ENCODE assay signal across 20 cellular contexts in the genomic region with DNA sequence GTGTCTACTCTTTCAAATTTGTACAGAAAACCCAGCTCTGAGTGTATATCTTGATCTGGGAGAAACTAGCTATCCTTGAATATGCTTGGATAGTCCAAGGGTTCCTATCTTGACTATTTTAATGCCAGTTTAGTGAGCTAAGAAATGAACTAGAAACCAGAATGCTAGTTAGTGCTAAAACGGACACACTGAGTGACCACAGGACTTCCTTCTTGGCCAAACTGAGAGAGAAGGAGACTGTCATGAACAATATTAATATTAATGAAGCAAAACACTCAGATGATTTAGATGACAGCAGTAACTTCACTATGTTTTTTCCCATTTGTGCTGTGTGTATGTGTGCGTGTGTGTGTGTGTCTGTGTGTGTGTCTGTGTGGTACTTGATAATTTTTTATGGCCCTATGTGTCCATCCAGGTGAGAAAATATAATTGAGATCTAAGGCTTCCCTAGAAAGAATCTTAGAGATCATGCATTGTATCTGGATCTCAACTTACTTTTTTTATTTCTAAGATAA. TPM values are rescaled to one million over a fixed set of nuclear protein-coding genes. Genes with fewer than 3 reads are reported as not detected.
DNase-seq lines count a peak whose midpoint lies in the region; ATAC-seq and TF ChIP-seq lines count a peak whose summit lies in the region.
"Had no signal": no experiment of that assay in that cellular context is flagged by ENCODE, and none has a peak within 500 bp of the region (broad histone marks: within the 10 kb centered on the region; RNA-seq: fewer than 3 reads in every experiment).

No MANE protein-coding gene starts in this region.

- H3K36me3 ChIP-seq in hepatocyte (replicated peaks; ENCODE audit: insufficient read depth, low read depth), result no peaks in the 10 kb centered on the region

- peak overlapping the region; percentile 11 for H3K27ac ChIP-seq in hepatocyte
- H3K27ac ChIP-seq: right lobe of liver had no signal

- peaks cover 13% of the 10 kb centered on the region for H3K4me1 ChIP-seq in hepatocyte (ENCODE audit: insufficient read depth)

- H3K9me3 Mint-ChIP-seq in activated naive CD8-positive, alpha-beta T cell treated with anti-CD3 and anti-CD28 coated beads, Interleukin-2, amount 10 ng/mL, durations not matched to agents 7 days and 5 days, result no peaks in the 10 kb centered on the region
- no peaks in the 10 kb centered on the region for H3K9me3 Mint-ChIP-seq in activated naive CD8-positive, alpha-beta T cell treated with anti-CD3 and anti-CD28 coated beads, Interleukin-2, amount 50 U/mL, for 24 hours
- H3K9me3 Mint-ChIP-seq: CD14-positive monocyte, natural killer cell had no signal

- H3K9me2 ChIP-seq in hepatocyte (replicated peaks; ENCODE audit: insufficient read depth), result no peaks in the 10 kb centered on the region

- ATAC-seq in activated naive CD8-positive, alpha-beta T cell treated with anti-CD3 and anti-CD28 coated beads, Interleukin-2, amount 10 ng/mL, durations not matched to agents 7 days and 5 days (ENCODE audit: low read depth), result no peak
- ATAC-seq in activated naive CD8-positive, alpha-beta T cell treated with anti-CD3 and anti-CD28 coated beads, Interleukin-2, amount 50 U/mL, for 24 hours, result no peak
- peak; percentile 25 for ATAC-seq in HG03175 (IDR thresholded peaks at IDR 0.05; ENCODE audit: unreplicated experiment)
- ATAC-seq in GM21717 (IDR thresholded peaks at IDR 0.05; ENCODE audit: unreplicated experiment), result no peak
- ATAC-seq: activated CD4-positive, CD25-positive, alpha-beta regulatory T cell treated with anti-CD3 and anti-CD28 coated beads, Interleukin-2, amount 50 U/mL, for 24 hours; esophagus mucosa; HepG2; natural killer cell; right lobe of liver; SK-N-SH treated with all-trans-retinoic acid at 6 μM for 48 hours had no signal

- no peak overlapping the region for H2AFZ ChIP-seq in hepatocyte

- H3K4me2 ChIP-seq in hepatocyte, result no peak overlapping the region

- no peak for DNase-seq in activated naive CD8-positive, alpha-beta T cell treated with anti-CD3 and anti-CD28 coated beads, Interleukin-2, amount 10 ng/mL, durations not matched to agents 7 days and 5 days
- no peak for DNase-seq in activated naive CD8-positive, alpha-beta T cell treated with anti-CD3 and anti-CD28 coated beads, Interleukin-2, amount 50 U/mL, for 24 hours
- DNase-seq in hepatocyte (ENCODE audit: low spot score) (no peak), NCI-H524 (lab: John Stamatoyannopoulos, UW) (no peak), germinal center (ENCODE audit: low spot score) (no peak)
- DNase-seq: activated CD8-positive, alpha-beta memory T cell treated with anti-CD3 and anti-CD28 coated beads, Interleukin-2, amount 50 U/mL, for 4 hours; activated gamma-delta T cell treated with Interleukin-2 at 50 U/mL for 16 hours; effector CD8-positive, alpha-beta T cell; natural killer cell; NCI-H1417 treated with DMSO at 0.1 percent for 48 hours; NCI-H510A treated with DMSO at 0.1 percent for 48 hours; right lobe of liver; stimulated activated CD4-positive, alpha-beta T cell treated with anti-CD3 and anti-CD28 coated beads, Interleukin-15, amount 100 ng/mL, for 24 hours had no signal

- peaks cover 27% of the 10 kb centered on the region for H3K4me1 Mint-ChIP-seq in activated naive CD8-positive, alpha-beta T cell treated with anti-CD3 and anti-CD28 coated beads, Interleukin-2, amount 10 ng/mL, durations not matched to agents 7 days and 5 days
- H3K4me1 Mint-ChIP-seq in activated naive CD8-positive, alpha-beta T cell treated with anti-CD3 and anti-CD28 coated beads, Interleukin-2, amount 50 U/mL, for 24 hours, result peaks cover 33% of the 10 kb centered on the region

- no peak overlapping the region for H3K4me3 Mint-ChIP-seq in activated naive CD8-positive, alpha-beta T cell treated with anti-CD3 and anti-CD28 coated beads, Interleukin-2, amount 10 ng/mL, durations not matched to agents 7 days and 5 days
- H3K4me3 Mint-ChIP-seq in activated naive CD8-positive, alpha-beta T cell treated with anti-CD3 and anti-CD28 coated beads, Interleukin-2, amount 50 U/mL, for 24 hours, result no peak overlapping the region
- H3K4me3 Mint-ChIP-seq: CD14-positive monocyte, natural killer cell had no signal

- POLR2A ChIA-PET in activated naive CD8-positive, alpha-beta T cell treated with anti-CD3 and anti-CD28 coated beads, Interleukin-2, amount 10 ng/mL, durations not matched to agents 7 days and 5 days (lab: Charles Lee), result interaction anchor here (0.6 kb wide), 1 partner anchor 53 kb away, joined by 3 read pairs; no protein-coding TSS in a partner anchor

- H3K27me3 Mint-ChIP-seq in activated naive CD8-positive, alpha-beta T cell treated with anti-CD3 and anti-CD28 coated beads, Interleukin-2, amount 10 ng/mL, durations not matched to agents 7 days and 5 days, result no peaks in the 10 kb centered on the region
- no peaks in the 10 kb centered on the region for H3K27me3 Mint-ChIP-seq in activated naive CD8-positive, alpha-beta T cell treated with anti-CD3 and anti-CD28 coated beads, Interleukin-2, amount 50 U/mL, for 24 hours

- TF ChIP-seq CTCF in hepatocyte (IDR thresholded peaks at IDR 0.05; ENCODE audit: poor library complexity), result no peak

- no peak overlapping the region for H3K4me3 ChIP-seq in hepatocyte
- H3K4me3 ChIP-seq: right lobe of liver had no signal

- H3K36me3 Mint-ChIP-seq in activated naive CD8-positive, alpha-beta T cell treated with anti-CD3 and anti-CD28 coated beads, Interleukin-2, amount 10 ng/mL, durations not matched to agents 7 days and 5 days, result peaks cover 8% of the 10 kb centered on the region
- peaks cover 6% of the 10 kb centered on the region for H3K36me3 Mint-ChIP-seq in activated naive CD8-positive, alpha-beta T cell treated with anti-CD3 and anti-CD28 coated beads, Interleukin-2, amount 50 U/mL, for 24 hours (ENCODE audit: low read depth)

- H3K27ac Mint-ChIP-seq in activated naive CD8-positive, alpha-beta T cell treated with anti-CD3 and anti-CD28 coated beads, Interleukin-2, amount 10 ng/mL, durations not matched to agents 7 days and 5 days, result peak overlapping the region; percentile 2
- no peak overlapping the region for H3K27ac Mint-ChIP-seq in activated naive CD8-positive, alpha-beta T cell treated with anti-CD3 and anti-CD28 coated beads, Interleukin-2, amount 50 U/mL, for 24 hours
- H3K27ac Mint-ChIP-seq: CD14-positive monocyte had no signal

- peaks cover 25% of the 10 kb centered on the region for H3K79me2 ChIP-seq in hepatocyte

- 89% methylated on average over 2 of the region's 2 CpGs for WGBS in hepatocyte (ENCODE audit: low lambda C conversion rate, missing lambda C conversion rate)

- peaks cover 3% of the 10 kb centered on the region for H4K20me1 ChIP-seq in hepatocyte (ENCODE audit: insufficient read depth, poor library complexity, severe bottlenecking)

- no peaks in the 10 kb centered on the region for H3K9me3 ChIP-seq in hepatocyte (ENCODE audit: low read depth)
- H3K9me3 ChIP-seq: right lobe of liver had no signal

- H3K27me3 ChIP-seq in hepatocyte, result no peaks in the 10 kb centered on the region
- H3K27me3 ChIP-seq: right lobe of liver had no signal

RNA-seq across cellular contexts. Expression of a gene that starts 2.2 kb away (rescaled TPM):
- total RNA-seq in activated naive CD8-positive, alpha-beta T cell treated with anti-CD3 and anti-CD28 coated beads, Interleukin-2, amount 10 ng/mL, durations not matched to agents 7 days and 5 days, result 10 to 100 TPM; 27.8 to 28.3 TPM
- total RNA-seq in hepatocyte, result 17.3 and 20.8 TPM in 2 replicates
- 8.1 and 8.6 TPM in 2 replicates for polyA plus RNA-seq in hepatocyte

RNA-seq across cellular contexts. Expression of a gene that starts 34.9 kb away (rescaled TPM):
- 10 to 100 TPM; 86.3 to 93.2 TPM for total RNA-seq in activated naive CD8-positive, alpha-beta T cell treated with anti-CD3 and anti-CD28 coated beads, Interleukin-2, amount 10 ng/mL, durations not matched to agents 7 days and 5 days
- 85.5 and 96.2 TPM in 2 replicates for total RNA-seq in hepatocyte
- 27.2 and 28.3 TPM in 2 replicates for polyA plus RNA-seq in hepatocyte

RNA-seq across cellular contexts. Expression of a gene that starts 40.4 kb away (rescaled TPM):
- total RNA-seq in activated naive CD8-positive, alpha-beta T cell treated with anti-CD3 and anti-CD28 coated beads, Interleukin-2, amount 10 ng/mL, durations not matched to agents 7 days and 5 days, result 1 to 10 TPM; 5.7 to 8.0 TPM
- total RNA-seq in hepatocyte, result 12.7 and 13.5 TPM in 2 replicates
- polyA plus RNA-seq in hepatocyte, result 20.6 and 24.4 TPM in 2 replicates

RNA-seq across cellular contexts. Expression of a gene that starts 51.8 kb away (rescaled TPM):
- total RNA-seq in activated naive CD8-positive, alpha-beta T cell treated with anti-CD3 and anti-CD28 coated beads, Interleukin-2, amount 10 ng/mL, durations not matched to agents 7 days and 5 days, result 100 to 1,000 TPM; 228 to 248 TPM
- 216 and 240 TPM in 2 replicates for total RNA-seq in hepatocyte
- polyA plus RNA-seq in hepatocyte, result 144 and 172 TPM in 2 replicates
